12 cellular contexts compared by ENCODE assay signal in genomic region chr5:169350016-169350415, GRCh38. TPM values are rescaled to one million over a fixed set of nuclear protein-coding genes. Genes with fewer than 3 reads are reported as not detected.
DNase-seq lines count a peak whose midpoint lies in the region; ATAC-seq and TF ChIP-seq lines count a peak whose summit lies in the region.
"Had no signal": no experiment of that assay in that cellular context is flagged by ENCODE, and none has a peak within 500 bp of the region (broad histone marks: within the 10 kb centered on the region; RNA-seq: fewer than 3 reads in every experiment).

No MANE protein-coding gene starts in this region.

- no peak for TF ChIP-seq CTCF in gastrocnemius medialis (IDR thresholded peaks at IDR 0.05 in 4 of 5, conservative IDR thresholded peaks at IDR 0.05 in 1 of 5)

- H3K4me1 ChIP-seq in adipocyte (ENCODE audit: control insufficient read depth, insufficient read depth, low read length) (peaks cover 62% of the 10 kb centered on the region), gastrocnemius medialis (no peaks in the 10 kb centered on the region)
- H3K4me1 ChIP-seq: tibial nerve had no signal

- intact Hi-C loops in gastrocnemius medialis (cut with DNase I; ENCODE audit: low total_unique reads) = no loop called here

- no peaks in the 10 kb centered on the region for H3K27me3 ChIP-seq in adipocyte (replicated peaks; ENCODE audit: control insufficient read depth, insufficient read depth, low read length)
- H3K27me3 ChIP-seq in gastrocnemius medialis = no peaks in the 10 kb centered on the region
- H3K27me3 ChIP-seq: esophagus muscularis mucosa, tibial nerve had no signal

- no peak overlapping the region for H3K4me3 ChIP-seq in adipocyte (ENCODE audit: low read length)
- no peak overlapping the region for H3K4me3 ChIP-seq in gastrocnemius medialis
- H3K4me3 ChIP-seq: esophagus muscularis mucosa, tibial nerve had no signal

- peak; percentile 39 for DNase-seq in AG20443 (ENCODE audit: low spot score)
- DNase-seq in adipocyte (ENCODE audit: low read depth) = peak; percentile 71
- peak; percentile 69 for DNase-seq in islet precursor cell
- DNase-seq in RKO (ENCODE audit: low spot score) = no peak
- DNase-seq in gastrocnemius medialis = no peak
- no peak for DNase-seq in NCI-H1930 (lab: John Stamatoyannopoulos, UW)
- no peak for DNase-seq in NCI-H1048 (lab: John Stamatoyannopoulos, UW)
- DNase-seq: CD4-positive, CD25-positive, alpha-beta regulatory T cell; NCI-H526 had no signal

- no peak for TF ChIP-seq POLR2A in gastrocnemius medialis (IDR thresholded peaks at IDR 0.05)

- H3K9ac ChIP-seq in adipocyte (ENCODE audit: low read length) = peak overlapping the region; percentile 73

- H3K36me3 ChIP-seq in adipocyte (ENCODE audit: control insufficient read depth, insufficient read depth, low read length, severe bottlenecking) (no peaks in the 10 kb centered on the region), gastrocnemius medialis (no peaks in the 10 kb centered on the region)
- H3K36me3 ChIP-seq: esophagus muscularis mucosa, tibial nerve had no signal

- in situ Hi-C loops in gastrocnemius medialis (cut with MboI; ENCODE audit: low sequenced_read_pairs in 4 of 4) = no loop called here

- no peak overlapping the region for H3K27ac ChIP-seq in gastrocnemius medialis
- H3K27ac ChIP-seq: esophagus muscularis mucosa, tibial nerve had no signal

- H3K9me3 ChIP-seq in adipocyte (ENCODE audit: control insufficient read depth, low read length) (no peaks in the 10 kb centered on the region), gastrocnemius medialis (no peaks in the 10 kb centered on the region)
- H3K9me3 ChIP-seq: esophagus muscularis mucosa had no signal

- ATAC-seq in HG02938 (IDR thresholded peaks at IDR 0.05; ENCODE audit: unreplicated experiment) (peak; percentile 68), gastrocnemius medialis (no peak)

RNA-seq across cellular contexts. Expression of gene SLIT3, which starts 49.1 kb away (rescaled TPM):
- total RNA-seq in gastrocnemius medialis = 1 to 10 TPM in 3 of 4 donors, under 1 TPM in 1; 0.97 to 6.1 (median 3.4) TPM
- total RNA-seq: CD4-positive, CD25-positive, alpha-beta regulatory T cell had no signal

Comparison
In these comparisons a context has a peak if more than half of its experiments do, and no peak if none do; other contexts are left out.
1. DNase-seq: peak in AG20443 (single experiment), adipocyte (single experiment) and islet precursor cell (single experiment); none in RKO (single experiment), gastrocnemius medialis (0 of 2), NCI-H1930 (0 of 2) and NCI-H1048 (single experiment).